8 cellular contexts compared by ENCODE assay signal in the genomic region with DNA sequence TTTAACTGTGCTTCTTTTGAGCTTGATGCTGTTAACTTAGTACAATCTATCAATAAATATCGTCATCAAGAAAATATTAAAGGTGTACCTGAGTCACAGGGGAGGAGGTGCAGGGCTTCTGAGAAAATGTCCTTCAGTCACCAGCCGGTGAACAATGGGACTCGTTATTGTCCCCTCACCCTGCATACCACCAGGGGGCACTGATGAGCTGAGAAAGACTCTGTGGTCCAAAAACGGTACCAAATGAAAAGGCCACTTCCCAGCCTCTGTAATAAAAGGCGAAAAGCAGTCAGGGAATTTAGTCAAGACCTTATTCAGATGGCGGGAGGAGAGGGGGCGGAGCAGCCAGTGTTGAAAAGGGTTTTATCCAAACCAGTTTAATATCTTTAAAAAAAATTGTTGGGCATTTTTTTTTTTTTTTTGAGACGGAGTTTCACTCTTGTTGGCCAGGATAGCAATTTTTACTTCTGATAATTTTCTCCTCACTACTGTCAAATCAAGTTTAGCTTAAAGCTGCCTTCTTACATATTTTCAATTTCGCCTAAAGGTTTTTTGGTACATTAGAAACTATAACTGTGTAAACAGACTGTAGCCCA.
DNase-seq lines count a peak whose midpoint lies in the region; ATAC-seq lines count a peak whose summit lies in the region.

No MANE protein-coding gene starts in this region.

- peak; percentile 66 for ATAC-seq in HG02763 (IDR thresholded peaks at IDR 0.05; ENCODE audit: unreplicated experiment)
- no peak for ATAC-seq in HG03520 (IDR thresholded peaks at IDR 0.05; ENCODE audit: unreplicated experiment)

- DNase-seq in activated T-cell treated with anti-CD3 and anti-CD28 coated beads for 48 hours (ENCODE audit: low read depth) (peak; percentile 36), NCI-H69 (lab: John Stamatoyannopoulos, UW) (peak; percentile 19), amygdala (lab: John Stamatoyannopoulos, UW) (peak in 34 of 56 donors; percentile 2 to 84 (median 30)), iPS DF 4.7 (ENCODE audit: extremely low read depth, low spot score) (peak; percentile 49)
- no peak for DNase-seq in activated T-cell treated with anti-CD3 and anti-CD28 coated beads, Interleukin-2, amount 50 U/mL, for 1 hour
- DNase-seq in stimulated activated CD4-positive, alpha-beta T cell treated with anti-CD3 and anti-CD28 coated beads, Interleukin-1b, Interleukin-23, amount 100 ng/mL, for 48 hours, result peak; percentile 44
